ENCODE assay signal across 14 cellular contexts in the genomic region with DNA sequence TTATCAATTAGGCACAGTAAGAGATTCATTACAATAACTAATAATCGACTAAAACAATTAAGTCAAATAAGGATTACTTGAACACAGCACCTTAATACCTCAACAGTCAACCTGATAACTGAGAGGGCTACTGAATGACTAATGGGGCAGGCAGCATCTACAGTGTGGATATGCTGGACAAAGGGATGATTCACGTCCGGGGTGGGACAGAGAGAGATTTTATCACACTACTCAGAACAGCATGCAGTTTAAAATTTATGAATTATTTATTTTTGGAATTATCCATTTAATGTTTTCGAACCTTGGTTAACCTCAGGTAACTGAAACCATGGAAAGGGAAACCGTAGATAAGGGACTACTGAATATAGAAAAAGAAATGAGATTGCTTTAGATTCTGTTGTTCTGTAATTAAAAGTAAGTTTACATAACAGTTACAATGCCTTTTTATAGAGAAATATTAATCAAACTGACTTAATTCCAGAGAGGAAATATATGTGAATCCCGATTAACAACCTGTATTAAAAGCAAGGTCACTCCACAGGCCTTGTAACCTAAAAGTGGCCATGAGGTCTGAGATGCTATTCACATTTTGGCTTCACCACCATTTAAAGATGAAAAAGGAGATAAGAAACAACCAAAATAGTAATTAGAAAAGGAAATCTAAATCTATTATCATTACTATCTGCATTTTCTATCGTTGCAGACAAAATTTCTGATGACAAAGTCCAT.
DNase-seq lines count a peak whose midpoint lies in the region; ATAC-seq and TF ChIP-seq lines count a peak whose summit lies in the region.
"Had no signal": no experiment of that assay in that cellular context is flagged by ENCODE, and none has a peak within 500 bp of the region (broad histone marks: within the 10 kb centered on the region; RNA-seq: fewer than 3 reads in every experiment).

No MANE protein-coding gene starts in this region.

- no peaks in the 10 kb centered on the region for H4K20me1 ChIP-seq in GM23248 (ENCODE audit: insufficient read depth)
- H4K20me1 ChIP-seq in PC-9 (ENCODE audit: insufficient read depth) = no peaks in the 10 kb centered on the region
- no peaks in the 10 kb centered on the region for H4K20me1 ChIP-seq in neural progenitor cell (ENCODE audit: low read depth)

- intact Hi-C loops in PC-9 (cut with micrococcal nuclease; ENCODE audit: unreplicated experiment) (loop anchor here (2.0 kb wide), 1 partner anchor 37 kb away; no protein-coding TSS in a partner anchor), Right ventricle myocardium superior (cut with DNase I) (no loop called here)

- H3K4me2 ChIP-seq in GM23248 (ENCODE audit: unreplicated experiment) = peak overlapping the region; percentile 17
- peak overlapping the region; percentile 69 for H3K4me2 ChIP-seq in PC-9
- H3K4me2 ChIP-seq in neural progenitor cell = no peak overlapping the region

- peaks cover 11% of the 10 kb centered on the region for H3K4me1 ChIP-seq in GM23248 (ENCODE audit: insufficient read depth)
- H3K4me1 ChIP-seq in PC-9 (replicated peaks; ENCODE audit: insufficient read depth) = peaks cover 19% of the 10 kb centered on the region
- no peaks in the 10 kb centered on the region for H3K4me1 ChIP-seq in neural progenitor cell
- no peaks in the 10 kb centered on the region for H3K4me1 ChIP-seq in BE2C
- H3K4me1 ChIP-seq: heart left ventricle had no signal

- no peaks in the 10 kb centered on the region for H3K79me2 ChIP-seq in GM23248 (ENCODE audit: insufficient read depth)
- H3K79me2 ChIP-seq in PC-9 (ENCODE audit: low read depth) = peaks cover 4% of the 10 kb centered on the region
- H3K79me2 ChIP-seq in neural progenitor cell (ENCODE audit: low read depth) = no peaks in the 10 kb centered on the region

- H3K9me3 ChIP-seq in GM23248 (ENCODE audit: low read depth) (no peaks in the 10 kb centered on the region), PC-9 (ENCODE audit: insufficient read depth, low read depth) (0 out of 2 replicates have a peak, but pooled peaks cover 11% of the 10 kb centered on the region), neural progenitor cell (ENCODE audit: low read depth) (no peaks in the 10 kb centered on the region), BE2C (no peaks in the 10 kb centered on the region)
- H3K9me3 ChIP-seq: heart left ventricle, MG63 had no signal

- H3K4me3 Mint-ChIP-seq in neural progenitor cell = no peak overlapping the region
- H3K4me3 Mint-ChIP-seq: brain; effector memory CD8-positive, alpha-beta T cell; T-helper 1 cell treated with Interleukin-12 subunit alpha and Interleukin-12 subunit beta and Interleukin-4 antibody, amounts not matched to agents 30 μg/mL and 1 μg/mL, for 36 hours had no signal

- H3K27ac ChIP-seq in GM23248 (no peak overlapping the region), PC-9 (peak overlapping the region; percentile 90), neural progenitor cell (no peak overlapping the region)
- H3K27ac ChIP-seq: heart left ventricle had no signal

- H3K36me3 ChIP-seq in GM23248 (ENCODE audit: low read depth) = 0 out of 2 replicates have a peak, but pooled peaks cover 5% of the 10 kb centered on the region
- peaks cover 18% of the 10 kb centered on the region for H3K36me3 ChIP-seq in PC-9 (ENCODE audit: low read depth)
- no peaks in the 10 kb centered on the region for H3K36me3 ChIP-seq in neural progenitor cell
- no peaks in the 10 kb centered on the region for H3K36me3 ChIP-seq in BE2C
- H3K36me3 ChIP-seq: MG63 had no signal

- H3K9me2 ChIP-seq in GM23248 (ENCODE audit: insufficient read depth) (no peaks in the 10 kb centered on the region), PC-9 (ENCODE audit: insufficient read depth) (no peaks in the 10 kb centered on the region)

- H3K27me3 ChIP-seq in GM23248 (replicated peaks; ENCODE audit: insufficient read depth) (no peaks in the 10 kb centered on the region), PC-9 (ENCODE audit: insufficient read depth, low read depth) (no peaks in the 10 kb centered on the region), neural progenitor cell (no peaks in the 10 kb centered on the region), BE2C (no peaks in the 10 kb centered on the region)
- H3K27me3 ChIP-seq: heart left ventricle, MG63 had no signal

- no peaks in the 10 kb centered on the region for H3K27me3 Mint-ChIP-seq in neural progenitor cell (ENCODE audit: insufficient read depth, low read depth)
- H3K27me3 Mint-ChIP-seq: brain had no signal

- DNase-seq in GM23248 (peak; percentile 75), PC-9 (peak; percentile 50 to 80), cardiac fibroblast (ENCODE audit: low read depth in 2 of 2) (peak; percentile 32 to 81), retinal pigment epithelial cell (ENCODE audit: low read depth) (peak; percentile 19), neural progenitor cell (ENCODE audit: low spot score) (no peak), NCI-H1694 treated with DMSO at 0.1 percent for 48 hours (lab: John Stamatoyannopoulos, UW) (no peak), BE2C (no peak), Right ventricle myocardium superior (no peak)
- DNase-seq: effector memory CD8-positive, alpha-beta T cell; heart left ventricle; MG63; small intestine had no signal

- TF ChIP-seq CTCF in PC-9 (conservative IDR thresholded peaks at IDR 0.05) (no peak), cardiac fibroblast (IDR thresholded peaks at IDR 0.05; ENCODE audit: low read depth, low read length) (no peak), retinal pigment epithelial cell (conservative IDR thresholded peaks at IDR 0.05; ENCODE audit: low read depth, low read length) (no peak), neural progenitor cell (IDR thresholded peaks at IDR 0.05) (no peak), BE2C (IDR thresholded peaks at IDR 0.05; ENCODE audit: low read depth, low read length) (no peak)

- BruUV-seq in PC-9 (replicated peaks; lab: Mats Ljungman, UMichigan) = no TSS peak

- H3K9ac ChIP-seq in GM23248 = no peak overlapping the region
- H3K9ac ChIP-seq in neural progenitor cell = no peak overlapping the region

- H3K4me3 ChIP-seq in GM23248 (no peak overlapping the region), PC-9 (peak overlapping the region; percentile 28; the same call in 1 of the 2 replicates), cardiac fibroblast (replicated peaks in 1 of 2; ENCODE audit: low read depth in 2 of 2, low read length in 2 of 2) (no peak overlapping the region), retinal pigment epithelial cell (ENCODE audit: low read length) (no peak overlapping the region), neural progenitor cell (no peak overlapping the region), BE2C (ENCODE audit: low read depth, low read length) (no peak overlapping the region)
- H3K4me3 ChIP-seq: heart left ventricle, MG63 had no signal

- no peaks in the 10 kb centered on the region for H3K9me3 Mint-ChIP-seq in neural progenitor cell
- H3K9me3 Mint-ChIP-seq: brain; effector memory CD8-positive, alpha-beta T cell; T-helper 1 cell treated with Interleukin-12 subunit alpha and Interleukin-12 subunit beta and Interleukin-4 antibody, amounts not matched to agents 30 μg/mL and 1 μg/mL, for 36 hours had no signal

- POLR2A ChIA-PET in PC-9 (lab: Charles Lee; ENCODE audit: unreplicated experiment) = no interaction called here

- CTCF ChIA-PET in PC-9 (lab: Charles Lee) = no interaction called here

- in situ Hi-C loops in GM23248 (cut with MboI) = no loop called here

- peaks cover 24% of the 10 kb centered on the region for H3K36me3 Mint-ChIP-seq in neural progenitor cell

- H3F3A ChIP-seq in GM23248 (ENCODE audit: insufficient read depth) = no peaks in the 10 kb centered on the region
- peaks cover 17% of the 10 kb centered on the region for H3F3A ChIP-seq in PC-9 (ENCODE audit: insufficient read depth, low read depth)
- no peaks in the 10 kb centered on the region for H3F3A ChIP-seq in neural progenitor cell (ENCODE audit: low read depth)

- H3K27ac Mint-ChIP-seq in neural progenitor cell = no peak overlapping the region
- H3K27ac Mint-ChIP-seq: brain; effector memory CD8-positive, alpha-beta T cell; T-helper 1 cell treated with Interleukin-12 subunit alpha and Interleukin-12 subunit beta and Interleukin-4 antibody, amounts not matched to agents 30 μg/mL and 1 μg/mL, for 36 hours had no signal

- ATAC-seq in Right ventricle myocardium superior (ENCODE audit: poor library complexity) = no peak
- ATAC-seq: effector memory CD8-positive, alpha-beta T cell; heart left ventricle had no signal

- H2AFZ ChIP-seq in GM23248 (no peak overlapping the region), PC-9 (no peak overlapping the region), neural progenitor cell (replicated peaks) (no peak overlapping the region)

- WGBS in GM23248 (ENCODE audit: low coverage in 1 of 2, low lambda C conversion rate in 2 of 2, missing lambda C conversion rate in 2 of 2), 2 experiments = 67 to 68% methylated on average over 7 of the region's 7 CpGs

- H3K4me1 Mint-ChIP-seq in neural progenitor cell = no peaks in the 10 kb centered on the region
- H3K4me1 Mint-ChIP-seq: brain had no signal

Comparison
In these comparisons a context has a peak if more than half of its experiments do, and no peak if none do; other contexts are left out.
1. DNase-seq: peak in GM23248 (single experiment), PC-9 (2 of 2), cardiac fibroblast (2 of 2) and retinal pigment epithelial cell (single experiment); none in neural progenitor cell (single experiment), NCI-H1694 treated with DMSO at 0.1 percent for 48 hours (single experiment), BE2C (single experiment) and Right ventricle myocardium superior (single experiment).